8 cellular contexts compared by ENCODE assay signal in the genomic region with DNA sequence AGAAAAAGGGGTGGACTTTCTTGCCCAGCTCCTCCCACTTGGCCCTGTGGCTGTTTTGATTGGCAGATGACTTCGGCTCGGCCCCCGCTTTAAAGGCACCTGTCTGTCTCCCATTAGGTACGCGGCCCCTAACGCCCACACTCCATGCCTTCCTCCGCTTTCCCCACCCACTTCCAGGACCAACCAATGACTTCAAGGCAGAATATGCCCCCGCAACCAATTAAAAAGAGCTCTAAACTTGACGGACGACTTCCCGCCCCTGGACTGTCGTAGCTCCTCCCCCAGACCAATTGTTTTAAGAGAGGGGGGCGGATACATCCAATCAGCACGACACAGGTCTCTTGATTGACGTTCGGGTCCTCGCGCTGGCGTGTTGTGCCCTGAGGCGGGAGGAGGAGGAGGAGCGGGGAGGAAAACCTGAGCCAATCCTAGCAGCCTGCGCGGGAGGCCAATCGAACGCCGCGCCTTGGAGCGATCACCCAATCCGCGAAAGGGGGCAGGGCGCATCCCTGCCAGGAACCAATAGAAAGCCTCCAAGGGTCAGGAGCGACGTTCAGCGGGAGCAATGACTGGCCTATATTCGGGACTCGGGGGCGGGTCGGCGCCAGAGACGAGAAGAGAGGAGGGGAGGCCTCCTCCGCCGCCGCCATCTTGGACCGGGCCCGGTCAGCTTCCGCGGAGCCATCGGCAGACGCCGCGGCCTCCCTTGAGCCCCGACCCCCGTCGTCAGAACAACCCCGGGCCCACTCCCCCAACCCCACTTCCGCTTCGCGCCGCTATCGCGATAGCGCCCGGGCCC.
A peak's percentile ranks its signal among the peaks of the same experiment; 100 is the strongest.
DNase-seq lines count a peak whose midpoint lies in the region; ATAC-seq and FAIRE-seq lines count a peak whose summit lies in the region.

A gene (plus strand): TSS at position 649 of the 799 bp plus-strand sequence. CDS start 5,217 bp downstream, outside the sequence.

- no peaks in the 10 kb centered on the region for H3K27me3 Mint-ChIP-seq in effector memory CD8-positive, alpha-beta T cell

- peaks cover 38% of the 10 kb centered on the region for H3K36me3 Mint-ChIP-seq in effector memory CD8-positive, alpha-beta T cell (ENCODE audit: insufficient read depth)

- peak; percentile 95 for FAIRE-seq in HTR-8/SVneo (lab: Jason Lieb, UNC)

- peaks cover 44 to 45% of the 10 kb centered on the region in 2 donors for H3K4me1 Mint-ChIP-seq in effector memory CD8-positive, alpha-beta T cell (ENCODE audit: low read depth in 2 of 2)

- ATAC-seq in GM21367 (IDR thresholded peaks at IDR 0.05; ENCODE audit: unreplicated experiment) = peak; percentile 66
- ATAC-seq in effector memory CD8-positive, alpha-beta T cell (replicated peaks) = peak; percentile 77

- DNase-seq in COLO829 (ENCODE audit: low spot score) (peak; percentile 100), HTR-8/SVneo (ENCODE audit: insufficient read length, low spot score) (peak; percentile 99), NOMO-1 treated with dmso at 0.1 percent for 144 hours (lab: John Stamatoyannopoulos, UW; ENCODE audit: unreplicated experiment) (peak; percentile 100), medulla oblongata (ENCODE audit: extremely low spot score) (peak; percentile 100)
- peak; percentile 82 to 99 (median 94) for DNase-seq in activated CD8-positive, alpha-beta memory T cell treated with anti-CD3 and anti-CD28 coated beads for 48 hours (ENCODE audit: low read depth in 2 of 3, low spot score in 2 of 3)
- peak; percentile 97 to 99 (median 98) for DNase-seq in effector memory CD8-positive, alpha-beta T cell
- DNase-seq in stimulated activated CD8-positive, alpha-beta memory T cell treated with anti-CD3 and anti-CD28 coated beads, Interleukin-12 subunit alpha, Interleukin-12 subunit beta, amount 100 ng/mL, for 1 hour (ENCODE audit: low read depth) = peak; percentile 98

- peak within 1 kb of the TSS; percentile 89 to 98 for H3K27ac Mint-ChIP-seq in effector memory CD8-positive, alpha-beta T cell

- peak within 1 kb of the TSS; percentile 86 to 95 for H3K4me3 Mint-ChIP-seq in effector memory CD8-positive, alpha-beta T cell

- no peaks in the 10 kb centered on the region for H3K9me3 Mint-ChIP-seq in effector memory CD8-positive, alpha-beta T cell

Comparison
In these comparisons a context has a peak if more than half of its experiments do, and no peak if none do; other contexts are left out.
1. Peak in every context shown above with its lines: DNase-seq and ATAC-seq.